ENCODE assay signal across 8 cellular contexts in the genomic region with DNA sequence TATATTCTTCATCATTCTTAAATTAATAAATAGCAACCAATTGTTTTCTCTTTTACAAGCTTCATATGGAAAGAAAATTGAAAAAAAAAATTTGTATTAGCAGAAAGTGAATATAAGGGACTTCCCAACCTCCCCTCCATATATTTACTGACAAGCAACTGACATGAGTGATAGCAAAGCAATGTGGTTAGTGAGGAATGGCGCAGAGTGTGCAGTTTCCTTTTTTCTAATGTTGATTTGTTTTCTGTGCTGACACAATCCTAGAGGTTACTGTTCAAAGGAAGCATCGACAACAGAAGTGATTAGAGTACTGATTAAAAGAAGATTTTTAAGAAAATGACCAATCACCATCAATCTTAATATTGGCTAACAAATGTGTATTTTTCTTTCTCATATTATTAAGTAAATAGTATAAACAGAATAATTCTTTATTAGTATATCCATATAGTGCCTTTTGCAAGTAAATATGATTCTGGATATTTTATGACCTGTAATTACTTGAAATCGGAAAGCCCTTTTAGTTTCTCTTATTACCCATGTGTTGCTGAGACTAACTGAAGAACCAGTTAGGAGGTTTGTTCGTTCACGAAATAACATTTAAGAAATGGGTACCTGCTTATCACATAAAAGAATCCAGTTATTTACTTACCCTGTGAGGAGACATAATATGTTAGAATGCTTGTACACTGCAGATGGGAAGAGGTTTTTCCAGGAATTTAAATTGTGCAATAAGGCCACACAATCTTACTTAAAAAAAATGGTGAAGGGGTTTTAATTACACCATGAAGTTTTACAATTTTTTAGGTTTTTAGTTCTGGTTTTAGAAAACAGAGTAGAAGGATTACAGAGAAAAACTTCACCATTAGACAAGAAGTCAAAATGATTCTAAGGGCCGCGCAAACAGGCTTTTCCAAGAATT. TPM values are rescaled to one million over a fixed set of nuclear protein-coding genes. Genes with fewer than 3 reads are reported as not detected.
A peak's percentile ranks its signal among the peaks of the same experiment; 100 is the strongest.
DNase-seq lines count a peak whose midpoint lies in the region; ATAC-seq, FAIRE-seq and TF ChIP-seq lines count a peak whose summit lies in the region.

No MANE protein-coding gene starts in this region.

- DNase-seq in LNCaP clone FGC (ENCODE audit: low read depth) = no peak
- no peak for DNase-seq in GM12878 (ENCODE audit: low read depth, low spot score)
- DNase-seq in memory B cell (ENCODE audit: low spot score in 2 of 2) = no peak
- DNase-seq in stimulated activated CD4-positive, alpha-beta T cell treated with anti-CD3 and anti-CD28 coated beads, Interleukin-1b, Interleukin-23, amount 100 ng/mL, for 48 hours = no peak
- no peak for DNase-seq in HUDEP-2 (lab: John Stamatoyannopoulos, UW; ENCODE audit: unreplicated experiment in 76 of 76)
- no peak for DNase-seq in COR-L47 (lab: John Stamatoyannopoulos, UW)

- H3K4me2 ChIP-seq in BLaER1 treated with 17β-estradiol and CSF1 and Interleukin-3, amounts not matched to agents 10 nM and 100 nM = peak overlapping the region; percentile 71 to 95 (median 87)
- peak overlapping the region; percentile 68 for H3K4me2 ChIP-seq in GM12878 (ENCODE audit: control insufficient read depth, insufficient read depth)

- TF ChIP-seq EP300 in GM12878 (IDR thresholded peaks at IDR 0.05; ENCODE audit: borderline replicate concordance in 1 of 2, control insufficient read depth in 1 of 2, low read depth in 2 of 2, low read length in 2 of 2) = no peak

- RAD21 ChIA-PET in GM12878 (lab: Charles Lee; ENCODE audit: unreplicated experiment) = interaction anchor here (1.4 kb wide), 1 partner anchor 8 kb away, joined by 4 read pairs; no protein-coding TSS in a partner anchor

- peak overlapping the region; percentile 100 for H3K4me3 Mint-ChIP-seq in memory B cell

- no peaks in the 10 kb centered on the region; a peak in 4 of 22 replicates for H3K27me3 ChIP-seq in BLaER1 treated with 17β-estradiol and CSF1 and Interleukin-3, amounts not matched to agents 10 nM and 100 nM
- peaks cover 5 to 19% of the 10 kb centered on the region in 2 experiments; a peak in 3 of 4 replicates for H3K27me3 ChIP-seq in GM12878 (replicated peaks in 1 of 2; ENCODE audit: control insufficient read depth in 2 of 2, insufficient read depth in 2 of 2, low read length in 1 of 2)

- in situ Hi-C loops in GM12878 (cut with MboI) = loop anchor here (25.0 kb wide), 1 partner anchor 1091 kb away; no protein-coding TSS in a partner anchor

- H3K4me1 ChIP-seq in BLaER1 treated with 17β-estradiol and CSF1 and Interleukin-3, amounts not matched to agents 10 nM and 100 nM = peaks cover 29 to 46% (median 38%) of the 10 kb centered on the region in 10 experiments
- H3K4me1 ChIP-seq in GM12878 (ENCODE audit: control insufficient read depth, insufficient read depth, low read length) = peaks cover 8% of the 10 kb centered on the region

- peak overlapping the region; percentile 84 to 99 (median 93) for H3K9ac ChIP-seq in BLaER1 treated with 17β-estradiol and CSF1 and Interleukin-3, amounts not matched to agents 10 nM and 100 nM
- H3K9ac ChIP-seq in GM12878 (ENCODE audit: control insufficient read depth, insufficient read depth, low read length) = no peak overlapping the region

- ATAC-seq in GM12878 (no peak), memory B cell (ENCODE audit: low read depth) (no peak), GM19463 (IDR thresholded peaks at IDR 0.05; ENCODE audit: unreplicated experiment) (no peak)

- no peak overlapping the region for H2AFZ ChIP-seq in GM12878 (ENCODE audit: control insufficient read depth, low read depth, low read length)

- TF ChIP-seq RAD21 in GM12878 (IDR thresholded peaks at IDR 0.05; ENCODE audit: insufficient read depth, low read depth, low read length) = no peak

- H3K79me2 ChIP-seq in GM12878 (ENCODE audit: control insufficient read depth, insufficient read depth, low read length) = no peaks in the 10 kb centered on the region; the same call in 1 of the 2 replicates

- SMC1A ChIA-PET in GM12878 (lab: Charles Lee; ENCODE audit: uncharacterized antibody, unreplicated experiment) = interaction anchor here (0.8 to 2.2 kb wide), 9 partner anchors 8 to 303 kb away, joined by 3 to 13 read pairs (median 3); no protein-coding TSS in a partner anchor

- peaks cover 0 to 9% (median 0%) of the 10 kb centered on the region in 11 experiments; a peak in 1 of 22 replicates for H3K9me3 ChIP-seq in BLaER1 treated with 17β-estradiol and CSF1 and Interleukin-3, amounts not matched to agents 10 nM and 100 nM (replicated peaks in 1 of 11)
- H3K9me3 ChIP-seq in GM12878 (replicated peaks; ENCODE audit: control insufficient read depth, insufficient read depth, low read length) = no peaks in the 10 kb centered on the region

- H3K4me1 Mint-ChIP-seq in memory B cell = peaks cover 32% of the 10 kb centered on the region

- peak overlapping the region; percentile 88 to 98 (median 92) for H3K27ac ChIP-seq in BLaER1 treated with 17β-estradiol and CSF1 and Interleukin-3, amounts not matched to agents 10 nM and 100 nM
- no peak overlapping the region for H3K27ac ChIP-seq in GM12878 (ENCODE audit: control insufficient read depth, insufficient read depth)

- no peak for FAIRE-seq in GM12878 (lab: Jason Lieb, UNC)

- peaks cover 16 to 27% (median 24%) of the 10 kb centered on the region in 11 experiments; a peak in 21 of 22 replicates for H3K36me3 ChIP-seq in BLaER1 treated with 17β-estradiol and CSF1 and Interleukin-3, amounts not matched to agents 10 nM and 100 nM
- H3K36me3 ChIP-seq in GM12878 (ENCODE audit: control insufficient read depth in 2 of 2, insufficient read depth in 2 of 2, low read length in 1 of 2) = no peaks in the 10 kb centered on the region

- H3K27ac Mint-ChIP-seq in memory B cell = peak overlapping the region; percentile 99

- WGBS in GM12878 (ENCODE audit: insufficient coverage, insufficient replicate concordance, low lambda C conversion rate, missing lambda C conversion rate) = 15% methylated on average over 7 of the region's 7 CpGs

- no peaks in the 10 kb centered on the region for H3K9me3 Mint-ChIP-seq in memory B cell

- H3K36me3 Mint-ChIP-seq in memory B cell = peaks cover 2% of the 10 kb centered on the region

- no peak for TF ChIP-seq POLR2A in GM12878 (IDR thresholded peaks at IDR 0.05; ENCODE audit: low read depth, low read length)

- no peaks in the 10 kb centered on the region for H3K27me3 Mint-ChIP-seq in memory B cell

- peak overlapping the region; percentile 74 to 99 (median 96) for H3K4me3 ChIP-seq in BLaER1 treated with 17β-estradiol and CSF1 and Interleukin-3, amounts not matched to agents 10 nM and 100 nM
- H3K4me3 ChIP-seq in LNCaP clone FGC (ENCODE audit: low read depth, low read length) = peak overlapping the region; percentile 60
- H3K4me3 ChIP-seq in GM12878 = no peak overlapping the region

- POLR2A ChIA-PET in GM12878 (lab: Charles Lee) = interaction anchor here (0.5 kb wide), 1 partner anchor 172 kb away, joined by 4 read pairs; no protein-coding TSS in a partner anchor

- BruUV-seq in GM12878 (replicated peaks; lab: Mats Ljungman, UMichigan) = no TSS peak

- TF ChIP-seq CTCF in LNCaP clone FGC (IDR thresholded peaks at IDR 0.05; ENCODE audit: control insufficient read depth, extremely low read depth, insufficient read depth) (no peak), GM12878 (IDR thresholded peaks at IDR 0.05 in 2 of 3, conservative IDR thresholded peaks at IDR 0.05 in 1 of 3; ENCODE audit: control insufficient read depth in 2 of 3, extremely low read depth in 1 of 3, insufficient read depth in 1 of 3, low read depth in 3 of 3, low read length in 3 of 3) (no peak)

- CTCF ChIA-PET in GM12878 (lab: Yijun Ruan, JAX) = interaction anchor here (0.7 to 0.8 kb wide), 2 partner anchors 8 to 729 kb away, joined by 3 read pairs; no protein-coding TSS in a partner anchor

- peaks cover 35 to 36% (median 36%) of the 10 kb centered on the region in 11 experiments for H4K20me1 ChIP-seq in BLaER1 treated with 17β-estradiol and CSF1 and Interleukin-3, amounts not matched to agents 10 nM and 100 nM
- H4K20me1 ChIP-seq in GM12878 (ENCODE audit: control insufficient read depth, insufficient read depth) = peaks cover 3% of the 10 kb centered on the region; the same call in 1 of the 2 replicates

- intact Hi-C loops in GM12878 (cut with micrococcal nuclease; ENCODE audit: unreplicated experiment) = loop anchor here (2.0 kb wide), 1 partner anchor 187 kb away; no protein-coding TSS in a partner anchor

TF ChIP-seq in GM12878, 131 proteins besides CTCF, POLR2A, EP300 and RAD21:
- TF ChIP-seq PKNOX1 (IDR thresholded peaks at IDR 0.05) (peak; percentile 66), NBN (IDR thresholded peaks at IDR 0.05) (no peak), RUNX3 (IDR thresholded peaks at IDR 0.05; ENCODE audit: low read length) (peak; percentile 35; the same call in 1 of the 2 replicates), IKZF1 (conservative IDR thresholded peaks at IDR 0.05) (no peak), SMAD5 (IDR thresholded peaks at IDR 0.05; ENCODE audit: low read depth) (no peak)

RNA-seq across cellular contexts. Expression of gene PTGER4, which starts 1.4 kb away (rescaled TPM):
- total RNA-seq in GM12878 (2013; cell fraction: nucleolus; rRNA removed) = 4.8 and 6.2 TPM in 2 replicates
- total RNA-seq in GM12878 (2014; rRNA removed) = 1.9 and 2.6 TPM in 2 replicates
- total RNA-seq in GM12878 (2014; rRNA removed; fragmentation: Illumina TruSeq; extraction: Trizol) = 0.32 and 0.54 TPM in 2 replicates
- 1.8 and 1.9 TPM in 2 replicates for total RNA-seq in GM12878 (2021)
- 0.84 TPM for polyA plus RNA-seq in GM12878 (2011; ENCODE audit: low read depth)
- 2.8 and 3.7 TPM in 2 replicates for polyA plus RNA-seq in GM12878 (2011; rRNA removed)
- polyA plus RNA-seq in GM12878 (2011; cell fraction: cytosol; rRNA removed) = 6.6 and 8.7 TPM in 2 replicates
- 11.3 and 13.7 TPM in 2 replicates for polyA plus RNA-seq in GM12878 (2011; cell fraction: nucleus; rRNA removed)
- polyA plus RNA-seq in GM12878 (2012) = 0.42 and 0.49 TPM in 2 replicates
- 0.22 and 0.31 TPM in 2 replicates for polyA plus RNA-seq in GM12878 (2014; fragmentation: Illumina TruSeq; extraction: Trizol)
- under 1 TPM; 0.15 to 0.18 TPM for polyA plus RNA-seq in GM12878 (2014; fragmentation: Nextera tagmentation; extraction: Ambion mirVana)
- 0.63 and 1.8 TPM in 2 replicates for polyA plus RNA-seq in GM12878 (2014; rRNA removed)
- 1 to 10 TPM in 1 of 2 experiments, under 1 TPM in 1; 0.60 to 2.3 TPM for polyA plus RNA-seq in GM12878 (2016; fragmentation: Nextera tagmentation; extraction: Ambion mirVana)
- 5.0 and 11.5 TPM in 2 replicates for polyA minus RNA-seq in GM12878 (2011; rRNA and poly(A)+ RNA removed)
- polyA minus RNA-seq in GM12878 (2011; cell fraction: cytosol; rRNA and poly(A)+ RNA removed) = 6.5 and 10.9 TPM in 2 replicates
- 22.1 and 38.8 TPM in 2 replicates for polyA minus RNA-seq in GM12878 (2011; cell fraction: nucleus; rRNA and poly(A)+ RNA removed)
